Comparison of ENCODE assay signal across 8 cellular contexts in the genomic region with DNA sequence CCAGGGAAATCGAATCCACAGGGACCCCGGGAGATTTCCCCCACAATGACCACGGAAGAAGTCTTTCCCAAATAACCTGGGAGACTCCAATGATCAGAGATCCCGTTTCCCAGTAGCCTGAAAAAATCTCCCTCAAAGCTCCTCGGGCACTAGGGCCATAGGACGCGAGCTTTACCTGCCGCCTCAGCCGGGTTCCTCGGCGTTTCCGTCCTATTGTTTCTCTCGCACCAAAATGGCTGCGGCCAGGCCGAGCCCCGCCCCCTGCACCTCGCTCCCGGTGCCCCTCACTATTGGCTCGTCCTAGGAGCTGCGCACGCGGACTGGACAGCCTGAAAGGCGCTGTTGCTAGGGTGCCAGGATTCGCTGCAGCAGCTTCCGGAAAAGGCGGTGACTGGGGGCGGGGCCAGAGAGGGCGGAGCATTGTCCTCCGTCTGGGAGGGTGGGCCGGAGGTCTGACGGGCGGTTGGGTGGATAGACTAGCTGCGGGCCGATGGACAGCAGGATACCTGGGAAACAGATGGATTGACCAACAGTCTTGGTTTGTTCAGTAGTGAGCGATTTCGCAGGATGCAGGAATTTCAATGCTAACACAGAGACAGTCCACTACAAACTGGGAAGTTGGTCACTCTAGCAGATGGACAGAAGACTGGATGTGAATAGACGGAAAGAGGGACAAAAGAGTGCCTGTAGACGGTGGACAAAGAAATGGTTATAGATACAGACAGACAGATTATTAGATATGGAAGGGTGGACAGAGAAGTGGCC. TPM values are rescaled to one million over a fixed set of nuclear protein-coding genes. Genes with fewer than 3 reads are reported as not detected.
DNase-seq lines count a peak whose midpoint lies in the region; ATAC-seq and TF ChIP-seq lines count a peak whose summit lies in the region.

A gene with protein sequence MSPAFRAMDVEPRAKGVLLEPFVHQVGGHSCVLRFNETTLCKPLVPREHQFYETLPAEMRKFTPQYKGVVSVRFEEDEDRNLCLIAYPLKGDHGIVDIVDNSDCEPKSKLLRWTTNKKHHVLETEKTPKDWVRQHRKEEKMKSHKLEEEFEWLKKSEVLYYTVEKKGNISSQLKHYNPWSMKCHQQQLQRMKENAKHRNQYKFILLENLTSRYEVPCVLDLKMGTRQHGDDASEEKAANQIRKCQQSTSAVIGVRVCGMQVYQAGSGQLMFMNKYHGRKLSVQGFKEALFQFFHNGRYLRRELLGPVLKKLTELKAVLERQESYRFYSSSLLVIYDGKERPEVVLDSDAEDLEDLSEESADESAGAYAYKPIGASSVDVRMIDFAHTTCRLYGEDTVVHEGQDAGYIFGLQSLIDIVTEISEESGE (minus strand): TSS at position 240 of the 765 bp plus-strand sequence. CDS start 21,930 bp downstream, outside the sequence.

- H3K4me1 ChIP-seq in CD8-positive, alpha-beta T cell (ENCODE audit: insufficient read depth, low read length): peaks cover 27% of the 10 kb centered on the region
- peaks cover 10% of the 10 kb centered on the region in 2 donors for H3K4me1 ChIP-seq in lung (ENCODE audit: control insufficient read depth in 2 of 2, insufficient read depth in 2 of 2, low read length in 2 of 2)

- peak within 1 kb of the TSS; percentile 99 for H3K4me3 Mint-ChIP-seq in CD8-positive, alpha-beta T cell

- no peaks in the 10 kb centered on the region for H3K9me3 ChIP-seq in CD8-positive, alpha-beta T cell (ENCODE audit: low read length)
- no peaks in the 10 kb centered on the region for H3K9me3 ChIP-seq in lung (ENCODE audit: control insufficient read depth in 2 of 2, insufficient read depth in 1 of 2, low read length in 1 of 2)

- intact Hi-C loops in CD8-positive, alpha-beta T cell (cut with DNase I, micrococcal nuclease): loop anchor here (1.0 to 10.0 kb wide), 13 partner anchors 32 to 1752 kb away; a partner anchor contains a TSS

- H3K27me3 Mint-ChIP-seq in CD8-positive, alpha-beta T cell (ENCODE audit: low read depth): no peaks in the 10 kb centered on the region

- H3K9me3 Mint-ChIP-seq in CD8-positive, alpha-beta T cell: no peaks in the 10 kb centered on the region

- H3K36me3 ChIP-seq in CD8-positive, alpha-beta T cell (ENCODE audit: insufficient read depth, low read length): no peaks in the 10 kb centered on the region
- peaks cover 0 to 2% of the 10 kb centered on the region in 2 donors for H3K36me3 ChIP-seq in lung (ENCODE audit: control insufficient read depth in 2 of 2, insufficient read depth in 2 of 2, low read length in 2 of 2)

- POLR2A ChIA-PET in CD8-positive, alpha-beta T cell (lab: Charles Lee): interaction anchor here (0.6 to 1.7 kb wide), 9 partner anchors 8 to 377 kb away, joined by 3 to 9 read pairs (median 4); a partner anchor contains a TSS

- peak; percentile 97 to 99 (median 99) for DNase-seq in CD8-positive, alpha-beta T cell
- DNase-seq in HS-27A (ENCODE audit: low read depth): peak; percentile 92
- DNase-seq in NK-92 (lab: John Stamatoyannopoulos, UW; ENCODE audit: unreplicated experiment): peak; percentile 88
- peak; percentile 97 to 98 for DNase-seq in activated CD8-positive, alpha-beta memory T cell treated with anti-CD3 and anti-CD28 coated beads for 1 hour (ENCODE audit: extremely low read depth in 1 of 2, low read depth in 1 of 2)
- DNase-seq in effector CD4-positive, alpha-beta T cell: peak; percentile 98
- DNase-seq in lung (ENCODE audit: low spot score): peak; percentile 99
- DNase-seq in stimulated activated CD4-positive, alpha-beta T cell treated with anti-CD3 and anti-CD28 coated beads, TNF-alpha, amount 100 ng/mL, for 4 hours (ENCODE audit: low read depth in 3 of 3): peak; percentile 96 to 98 (median 97)

- H3K4me3 ChIP-seq in CD8-positive, alpha-beta T cell (ENCODE audit: low read depth, low read length): peak within 1 kb of the TSS; percentile 90
- H3K4me3 ChIP-seq in lung: peak within 1 kb of the TSS; percentile 89

- H3K36me3 Mint-ChIP-seq in CD8-positive, alpha-beta T cell: peaks cover 37% of the 10 kb centered on the region

- H3K4me1 Mint-ChIP-seq in CD8-positive, alpha-beta T cell (ENCODE audit: low read depth): peaks cover 48% of the 10 kb centered on the region

- CTCF ChIA-PET in CD8-positive, alpha-beta T cell (lab: Charles Lee): interaction anchor here (0.8 to 1.2 kb wide), 3 partner anchors 20 to 734 kb away, joined by 3 to 4 read pairs (median 3); no protein-coding TSS in a partner anchor

- no peak for TF ChIP-seq CTCF in CD8-positive, alpha-beta T cell (IDR thresholded peaks at IDR 0.05)
- no peak for TF ChIP-seq CTCF in lung (IDR thresholded peaks at IDR 0.05; ENCODE audit: control extremely low read depth, extremely low read depth)

- no peaks in the 10 kb centered on the region for H3K27me3 ChIP-seq in CD8-positive, alpha-beta T cell (ENCODE audit: insufficient read depth, low read length)
- no peaks in the 10 kb centered on the region for H3K27me3 ChIP-seq in lung (ENCODE audit: control insufficient read depth, insufficient read depth)

- 2 to 3% methylated on average over 38 of the region's 38 CpGs for WGBS in lung, 2 donors

- ATAC-seq in CD8-positive, alpha-beta T cell: peak; percentile 99
- ATAC-seq in GM19467 (IDR thresholded peaks at IDR 0.05; ENCODE audit: unreplicated experiment) (peak; percentile 98), lung (ENCODE audit: insufficient read depth, low FRiP score) (peak; percentile 99)

- H3K27ac ChIP-seq in CD8-positive, alpha-beta T cell (ENCODE audit: low read depth, low read length): peak within 1 kb of the TSS; percentile 87
- peak within 1 kb of the TSS; percentile 88 to 89 for H3K27ac ChIP-seq in lung (ENCODE audit: low read depth in 1 of 2, low read length in 1 of 2)

- peak within 1 kb of the TSS; percentile 97 for H3K27ac Mint-ChIP-seq in CD8-positive, alpha-beta T cell

RNA-seq across cellular contexts. Expression of the gene that starts here (rescaled TPM):
- total RNA-seq in CD8-positive, alpha-beta T cell: 100 to 1,000 TPM; 118 to 123 TPM
- total RNA-seq in lung: 100 to 1,000 TPM in 1 of 2 donors, 10 to 100 TPM in 1; 54.3 to 128 TPM
- polyA plus RNA-seq in lung: 10 to 100 TPM; 55.2 to 67.6 TPM

Comparison
In these comparisons a context has a peak if more than half of its experiments do, and no peak if none do; other contexts are left out.
1. Peak in every context shown above with its lines: DNase-seq, ATAC-seq, H3K4me3 ChIP-seq and H3K27ac ChIP-seq.